18 cellular contexts compared by ENCODE assay signal in the genomic region with DNA sequence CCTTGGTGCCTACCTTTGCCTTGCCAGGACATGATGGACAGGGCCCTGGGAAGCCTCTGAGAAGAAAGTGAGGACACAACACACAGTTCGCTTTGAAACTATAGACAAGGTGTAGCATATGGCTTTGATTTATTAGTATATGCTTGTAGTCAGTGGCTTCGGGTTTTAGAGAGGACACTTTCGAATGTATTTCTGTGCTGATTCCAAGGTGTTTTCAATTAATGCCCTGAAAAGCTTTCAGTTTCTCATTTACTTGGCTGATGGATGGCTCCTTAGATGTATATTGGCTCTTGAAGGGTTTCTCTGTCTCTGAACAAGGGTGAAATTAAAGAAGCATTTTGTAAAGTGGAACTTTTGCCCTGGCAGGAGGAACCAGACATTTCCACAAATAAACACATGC.
"Had no signal": no experiment of that assay in that cellular context is flagged by ENCODE, and none has a peak within 500 bp of the region (broad histone marks: within the 10 kb centered on the region; RNA-seq: fewer than 3 reads in every experiment).

No MANE protein-coding gene starts in this region.

- H3K4me3 Mint-ChIP-seq: activated CD8-positive, alpha-beta memory T cell treated with anti-CD3 and anti-CD28 coated beads, Interleukin-2, amount 10 ng/mL, durations not matched to agents 7 days and 5 days; activated naive CD8-positive, alpha-beta T cell; activated T-cell treated with anti-CD3 and anti-CD28 coated beads, Interleukin-2, amount 50 U/mL, for 24 hours; memory B cell; neural crest cell; stimulated activated naive CD8-positive, alpha-beta T cell treated with anti-CD3 and anti-CD28 coated beads, Interleukin-15, Interleukin-2, amounts not matched to agents 100 ng/mL and 50 ng/mL, for 24 hours had no signal

- H3K9ac ChIP-seq: parathyroid adenoma had no signal

- H3K79me2 ChIP-seq: parathyroid adenoma had no signal

- H3K36me3 ChIP-seq: cardiac muscle cell, esophagus squamous epithelium, heart right ventricle, left lung had no signal

- H3K4me3 ChIP-seq: cardiac muscle cell, esophagus squamous epithelium, heart right ventricle, left lung, testis had no signal

- ATAC-seq: activated CD8-positive, alpha-beta memory T cell treated with anti-CD3 and anti-CD28 coated beads, Interleukin-2, amount 10 ng/mL, durations not matched to agents 7 days and 5 days; heart right ventricle; left lung had no signal

- H3K27me3 Mint-ChIP-seq: activated CD8-positive, alpha-beta memory T cell treated with anti-CD3 and anti-CD28 coated beads, Interleukin-2, amount 10 ng/mL, durations not matched to agents 7 days and 5 days; activated naive CD8-positive, alpha-beta T cell; activated T-cell treated with anti-CD3 and anti-CD28 coated beads, Interleukin-2, amount 50 U/mL, for 24 hours; memory B cell; stimulated activated naive CD8-positive, alpha-beta T cell treated with anti-CD3 and anti-CD28 coated beads, Interleukin-15, Interleukin-2, amounts not matched to agents 100 ng/mL and 50 ng/mL, for 24 hours had no signal

- H3K27ac ChIP-seq: cardiac muscle cell, esophagus squamous epithelium, heart right ventricle, left lung, parathyroid adenoma, testis had no signal

- H3K4me1 Mint-ChIP-seq: activated CD8-positive, alpha-beta memory T cell treated with anti-CD3 and anti-CD28 coated beads, Interleukin-2, amount 10 ng/mL, durations not matched to agents 7 days and 5 days; memory B cell had no signal

- H3K27me3 ChIP-seq: cardiac muscle cell, esophagus squamous epithelium, heart right ventricle, left lung, testis had no signal

- H3K9me3 Mint-ChIP-seq: neural crest cell had no signal

- H3K9me3 ChIP-seq: esophagus squamous epithelium, heart right ventricle, left lung, testis had no signal

- H3K36me3 Mint-ChIP-seq: activated CD8-positive, alpha-beta memory T cell treated with anti-CD3 and anti-CD28 coated beads, Interleukin-2, amount 10 ng/mL, durations not matched to agents 7 days and 5 days; activated naive CD8-positive, alpha-beta T cell; memory B cell had no signal

- H3K4me1 ChIP-seq: esophagus squamous epithelium, left lung, parathyroid adenoma, testis had no signal

- H2AFZ ChIP-seq: parathyroid adenoma had no signal

- H3K27ac Mint-ChIP-seq: activated CD8-positive, alpha-beta memory T cell treated with anti-CD3 and anti-CD28 coated beads, Interleukin-2, amount 10 ng/mL, durations not matched to agents 7 days and 5 days; activated naive CD8-positive, alpha-beta T cell; activated T-cell treated with anti-CD3 and anti-CD28 coated beads, Interleukin-2, amount 50 U/mL, for 24 hours; memory B cell; stimulated activated naive CD8-positive, alpha-beta T cell treated with anti-CD3 and anti-CD28 coated beads, Interleukin-15, Interleukin-2, amounts not matched to agents 100 ng/mL and 50 ng/mL, for 24 hours had no signal

- DNase-seq: activated CD4-positive, alpha-beta T cell treated with anti-CD3 and anti-CD28 coated beads, Interleukin-2, amount 50 U/mL, for 4 hours; activated CD4-positive, CD25-positive, alpha-beta regulatory T cell treated with anti-CD3 and anti-CD28 coated beads, Interleukin-2, amount 50 U/mL, for 72 hours; activated CD8-positive, alpha-beta memory T cell treated with anti-CD3 and anti-CD28 coated beads, Interleukin-2, amount 10 ng/mL, durations not matched to agents 7 days and 5 days; activated effector memory CD4-positive, alpha-beta T cell treated with anti-CD3 and anti-CD28 coated beads, Interleukin-2, amount 50 U/mL, for 16 hours; activated T-cell treated with anti-CD3 and anti-CD28 coated beads, Interleukin-2, amount 50 U/mL, for 24 hours; aorta; esophagus squamous epithelium; heart right ventricle; left lung; stimulated activated CD4-positive, alpha-beta T cell treated with anti-CD3 and anti-CD28 coated beads, Interleukin-4, amount 100 ng/mL, for 1 hour; stimulated activated CD8-positive, alpha-beta memory T cell treated with anti-CD3 and anti-CD28 coated beads, Interleukin-4, amount 100 ng/mL, for 48 hours; testis had no signal
